ENCODE assay signal across 30 cellular contexts in genomic region chr4:81137446-81137845, GRCh38.
A peak's percentile ranks its signal among the peaks of the same experiment; 100 is the strongest.
DNase-seq lines count a peak whose midpoint lies in the region; ATAC-seq and TF ChIP-seq lines count a peak whose summit lies in the region.
"Had no signal": no experiment of that assay in that cellular context is flagged by ENCODE, and none has a peak within 500 bp of the region (broad histone marks: within the 10 kb centered on the region; RNA-seq: fewer than 3 reads in every experiment).

No MANE protein-coding gene starts in this region.

- no peaks in the 10 kb centered on the region for H3K9me3 Mint-ChIP-seq in WTC11
- H3K9me3 Mint-ChIP-seq: activated CD4-positive, alpha-beta T cell treated with anti-CD3 and anti-CD28 coated beads, Interleukin-2, amount 10 ng/mL, durations not matched to agents 24 days and 14 days; nephron progenitor cell; stimulated activated naive B cell treated with anti-CD40 and anti-IgM and Interleukin-4, amounts not matched to agents 10 μg/mL and 1 μg/mL and 100 μg/mL, for 72 hours; type B pancreatic cell had no signal

- no peak for TF ChIP-seq EP300 in sigmoid colon (IDR thresholded peaks at IDR 0.05)

- 88 to 93% methylated on average over 3 of the region's 3 CpGs for WGBS in sigmoid colon, 2 donors

- no peak overlapping the region for H3K4me3 Mint-ChIP-seq in WTC11
- H3K4me3 Mint-ChIP-seq: activated CD4-positive, alpha-beta T cell treated with anti-CD3 and anti-CD28 coated beads, Interleukin-2, amount 10 ng/mL, durations not matched to agents 24 days and 14 days; activated naive CD8-positive, alpha-beta T cell; nephron progenitor cell; stimulated activated naive B cell treated with anti-CD40 and anti-IgM and Interleukin-4, amounts not matched to agents 10 μg/mL and 1 μg/mL and 100 μg/mL, for 72 hours; type B pancreatic cell had no signal

- DNase-seq in HAP-1 (ENCODE audit: low spot score in 2 of 2), result peak; percentile 46
- no peak for DNase-seq in WTC11 (ENCODE audit: low spot score)
- peak; percentile 68 for DNase-seq in fibroblast of peridontal ligament (ENCODE audit: extremely low read depth)
- no peak for DNase-seq in sigmoid colon
- DNase-seq in NCI-H526 (lab: John Stamatoyannopoulos, UW), result no peak
- DNase-seq in AG08395 (ENCODE audit: low spot score), result no peak
- DNase-seq: activated CD4-positive, alpha-beta T cell treated with anti-CD3 and anti-CD28 coated beads, Interleukin-2, amount 10 ng/mL, durations not matched to agents 24 days and 14 days; activated effector memory CD4-positive, alpha-beta T cell treated with Interleukin-2 at 50 U/mL for 16 hours; aorta; caudate nucleus; cortex of kidney; effector memory CD4-positive, alpha-beta T cell; GDM1; hippocampal formation; left cardiac atrium; NCI-H1417; NCI-H2029 treated with DMSO at 0.1 percent for 48 hours; NCI-H345; NCI-H82; nephron progenitor cell; stimulated activated naive B cell treated with anti-CD40 and anti-IgM and Interleukin-4, amounts not matched to agents 10 μg/mL and 1 μg/mL and 100 μg/mL, for 72 hours; substantia nigra; WERI-Rb-1 had no signal

- no peak for TF ChIP-seq POLR2A in sigmoid colon (IDR thresholded peaks at IDR 0.05)

- intact Hi-C loops in sigmoid colon (cut with DNase I), result no loop called here

- no peak for TF ChIP-seq CTCF in WTC11 (IDR thresholded peaks at IDR 0.05)
- TF ChIP-seq CTCF in sigmoid colon (IDR thresholded peaks at IDR 0.05), result no peak

- ATAC-seq in WTC11 (peak; percentile 50), HG02588 (IDR thresholded peaks at IDR 0.05; ENCODE audit: unreplicated experiment) (no peak)
- ATAC-seq: stimulated activated naive B cell treated with anti-CD40 and anti-IgM and Interleukin-4, amounts not matched to agents 10 μg/mL and 1 μg/mL and 100 μg/mL, for 72 hours had no signal

- peaks cover 3% of the 10 kb centered on the region for H3K36me3 Mint-ChIP-seq in WTC11
- H3K36me3 Mint-ChIP-seq: type B pancreatic cell had no signal

- in situ Hi-C loops in HAP-1 (cut with MboI; ENCODE audit: low sequenced_read_pairs), result no loop called here

- peak overlapping the region; percentile 55; the same call in 1 of the 2 replicates for H3K27ac Mint-ChIP-seq in WTC11
- H3K27ac Mint-ChIP-seq: activated CD4-positive, alpha-beta T cell treated with anti-CD3 and anti-CD28 coated beads, Interleukin-2, amount 10 ng/mL, durations not matched to agents 24 days and 14 days; activated naive CD8-positive, alpha-beta T cell; nephron progenitor cell; stimulated activated naive B cell treated with anti-CD40 and anti-IgM and Interleukin-4, amounts not matched to agents 10 μg/mL and 1 μg/mL and 100 μg/mL, for 72 hours; type B pancreatic cell had no signal

- H3K27me3 Mint-ChIP-seq in WTC11 (ENCODE audit: low read depth), result no peaks in the 10 kb centered on the region
- H3K27me3 Mint-ChIP-seq: activated CD4-positive, alpha-beta T cell treated with anti-CD3 and anti-CD28 coated beads, Interleukin-2, amount 10 ng/mL, durations not matched to agents 24 days and 14 days; type B pancreatic cell had no signal

- H3K4me1 ChIP-seq in HAP-1, result no peaks in the 10 kb centered on the region
- H3K4me1 ChIP-seq in sigmoid colon, result peaks cover 0 to 25% (median 9%) of the 10 kb centered on the region in 4 donors
- H3K4me1 ChIP-seq: SJSA1 had no signal

- H3K36me3 ChIP-seq in HAP-1 (replicated peaks), result no peaks in the 10 kb centered on the region
- no peaks in the 10 kb centered on the region for H3K36me3 ChIP-seq in sigmoid colon
- H3K36me3 ChIP-seq: SJSA1, WERI-Rb-1 had no signal

- H3K27me3 ChIP-seq in HAP-1 (ENCODE audit: low read depth) (no peaks in the 10 kb centered on the region), sigmoid colon (no peaks in the 10 kb centered on the region)
- H3K27me3 ChIP-seq: SJSA1 had no signal

- H3K9me3 ChIP-seq in HAP-1, result no peaks in the 10 kb centered on the region
- H3K9me3 ChIP-seq in sigmoid colon, result no peaks in the 10 kb centered on the region
- H3K9me3 ChIP-seq: SJSA1 had no signal

- peaks cover 18% of the 10 kb centered on the region for H3K4me1 Mint-ChIP-seq in WTC11
- H3K4me1 Mint-ChIP-seq: activated CD4-positive, alpha-beta T cell treated with anti-CD3 and anti-CD28 coated beads, Interleukin-2, amount 10 ng/mL, durations not matched to agents 24 days and 14 days; nephron progenitor cell had no signal

- POLR2A ChIA-PET in WTC11 (lab: Charles Lee), result no interaction called here

- peak overlapping the region in 3 of 4 donors; percentile 58 to 75 (median 68) for H3K27ac ChIP-seq in sigmoid colon
- H3K27ac ChIP-seq: C4-2B, RWPE1, SJSA1, WERI-Rb-1 had no signal

- H3K4me3 ChIP-seq in HAP-1, result no peak overlapping the region
- H3K4me3 ChIP-seq in sigmoid colon, result no peak overlapping the region
- H3K4me3 ChIP-seq: SJSA1, skin epidermis had no signal

- CTCF ChIA-PET in WTC11 (lab: Charles Lee), result interaction anchor here (1.0 to 1.3 kb wide), 2 partner anchors 68 to 214 kb away, joined by 3 read pairs; no protein-coding TSS in a partner anchor

TF ChIP-seq in WTC11, 78 proteins besides CTCF, POLR2A, EP300 and RAD21:
- TF ChIP-seq EMX1 (CRISPR knock-in tag; IDR thresholded peaks at IDR 0.05), result no peak

Comparison
In these comparisons a context has a peak if more than half of its experiments do, and no peak if none do; other contexts are left out.
1. DNase-seq: peak in HAP-1 (2 of 2) and fibroblast of peridontal ligament (single experiment); none in WTC11 (single experiment), sigmoid colon (single experiment), NCI-H526 (0 of 2) and AG08395 (single experiment).